Comparison of ENCODE assay signal across 1 cellular context in genomic region chr21:45982758-45983731, GRCh38.
TF ChIP-seq lines count a peak whose summit lies in the region.

No MANE protein-coding gene starts in this region.

TF ChIP-seq in GM23338, 12 proteins besides CTCF, POLR2A, EP300 and RAD21 (continued from another document):
- no peak for TF ChIP-seq ZNF462 (CRISPR knock-in tag; IDR thresholded peaks at IDR 0.05)
- TF ChIP-seq CREB1 (CRISPR knock-in tag; IDR thresholded peaks at IDR 0.05; ENCODE audit: low read depth), result no peak
TF ChIP-seq in GM23338: peak in this region for 0.
